8 cellular contexts compared by ENCODE assay signal in the genomic region with DNA sequence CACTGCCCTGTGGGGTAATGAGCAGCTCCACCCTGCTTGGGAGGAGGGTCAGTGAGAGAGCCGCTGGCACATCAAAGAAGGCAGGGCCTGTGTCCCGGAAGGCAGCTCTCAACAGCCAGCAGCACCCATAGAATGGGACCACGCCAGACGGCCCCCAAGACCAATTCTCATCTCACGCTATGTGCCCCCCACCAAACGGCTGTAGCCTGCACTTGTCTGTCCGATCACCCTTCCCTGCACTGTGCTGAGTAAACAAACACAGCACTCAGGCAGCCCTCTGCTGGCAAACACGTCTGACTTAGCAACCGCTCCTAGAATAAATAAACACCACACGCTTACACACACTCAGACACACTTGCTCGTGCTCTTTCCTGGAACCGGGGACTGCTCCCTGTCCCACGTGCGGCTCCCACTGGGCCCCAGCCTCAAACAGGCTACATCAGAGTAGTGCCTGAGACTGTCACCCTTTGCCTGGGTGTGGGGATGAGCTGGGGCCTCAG. TPM values are rescaled to one million over a fixed set of nuclear protein-coding genes. Genes with fewer than 3 reads are reported as not detected.
DNase-seq lines count a peak whose midpoint lies in the region; ATAC-seq and TF ChIP-seq lines count a peak whose summit lies in the region.

No MANE protein-coding gene starts in this region.

- no peaks in the 10 kb centered on the region for H4K20me1 ChIP-seq in mammary epithelial cell (ENCODE audit: insufficient read depth, low read length)

- intact Hi-C loops in MCF 10A (cut with micrococcal nuclease) = loop anchor here (10.0 kb wide), 1 partner anchor 79 kb away; no protein-coding TSS in a partner anchor
- intact Hi-C loops in mammary epithelial cell (cut with micrococcal nuclease) = no loop called here
- intact Hi-C loops in left ventricle myocardium superior (cut with micrococcal nuclease) = loop anchor here (10.0 kb wide), 1 partner anchor 51 kb away; a partner anchor contains a TSS
- intact Hi-C loops in gastrocnemius medialis (cut with DNase I; ENCODE audit: low total_unique reads) = loop anchor here (1.0 kb wide), 1 partner anchor 174 kb away; no protein-coding TSS in a partner anchor

- BruUV-seq in MCF 10A (replicated peaks; lab: Mats Ljungman, UMichigan) = no TSS peak
- no TSS peak for BruUV-seq in mammary epithelial cell (replicated peaks; lab: Mats Ljungman, UMichigan)

- H3K4me3 Mint-ChIP-seq in MCF 10A (ENCODE audit: unreplicated experiment) = no peak overlapping the region

- no peaks in the 10 kb centered on the region for H3K36me3 Mint-ChIP-seq in MCF 10A (ENCODE audit: insufficient read depth, unreplicated experiment)

- H2AFZ ChIP-seq in mammary epithelial cell (ENCODE audit: low read depth, low read length) = no peak overlapping the region

- TF ChIP-seq POLR2A in gastrocnemius medialis (IDR thresholded peaks at IDR 0.05) = no peak

- no peaks in the 10 kb centered on the region for H3K9me3 Mint-ChIP-seq in MCF 10A (ENCODE audit: unreplicated experiment)

- H3K9me3 ChIP-seq in mammary epithelial cell (replicated peaks; ENCODE audit: insufficient read depth, low read length) (no peaks in the 10 kb centered on the region), gastrocnemius medialis (no peaks in the 10 kb centered on the region)

- H3K36me3 ChIP-seq in mammary epithelial cell (ENCODE audit: insufficient read depth, low read length) = no peaks in the 10 kb centered on the region
- H3K36me3 ChIP-seq in gastrocnemius medialis = no peaks in the 10 kb centered on the region

- H3K4me1 ChIP-seq in mammary epithelial cell (ENCODE audit: insufficient read depth, low read length) (no peaks in the 10 kb centered on the region), gastrocnemius medialis (peaks cover 48 to 55% of the 10 kb centered on the region in 2 donors)

- H3K27ac ChIP-seq in mammary epithelial cell (ENCODE audit: insufficient read depth, low read depth, low read length) (no peak overlapping the region), gastrocnemius medialis (peak overlapping the region; percentile 77 to 87 (median 83))

- DNase-seq in MCF 10A (ENCODE audit: unreplicated experiment) (peak; percentile 71), mammary epithelial cell (no peak), SK-N-DZ (ENCODE audit: low spot score) (peak; percentile 44), left ventricle myocardium superior (peak; percentile 79), gastrocnemius medialis (peak; percentile 41 to 67), SKM-1 treated with dmso at 0.1 percent for 144 hours (lab: John Stamatoyannopoulos, UW; ENCODE audit: unreplicated experiment) (no peak)
- no peak for DNase-seq in activated CD8-positive, alpha-beta memory T cell treated with anti-CD3 and anti-CD28 coated beads for 24 hours
- DNase-seq in activated naive CD4-positive, alpha-beta T cell (lab: John Stamatoyannopoulos, UW) = no peak

- H3K27me3 ChIP-seq in mammary epithelial cell (ENCODE audit: insufficient read depth, low read length) (peaks cover 2% of the 10 kb centered on the region), gastrocnemius medialis (no peaks in the 10 kb centered on the region)

- in situ Hi-C loops in mammary epithelial cell (cut with MboI; ENCODE audit: low sequenced_read_pairs in 2 of 2) = no loop called here
- in situ Hi-C loops in gastrocnemius medialis (cut with MboI; ENCODE audit: low sequenced_read_pairs in 4 of 4) = loop anchor here in 1 of 4 donors (10.0 kb wide), 1 partner anchor 79 kb away; no protein-coding TSS in a partner anchor

- POLR2A ChIA-PET in MCF 10A (lab: Yijun Ruan, JAX) = interaction anchor here (0.7 to 2.9 kb wide), 3 partner anchors 8 to 43 kb away, joined by 3 to 28 read pairs (median 4); no protein-coding TSS in a partner anchor

- no peak overlapping the region for H3K9ac ChIP-seq in mammary epithelial cell (ENCODE audit: insufficient read depth, low read length)

- H3K79me2 ChIP-seq in mammary epithelial cell (ENCODE audit: insufficient read depth, low read length) = no peaks in the 10 kb centered on the region

- H3K27me3 Mint-ChIP-seq in MCF 10A (ENCODE audit: insufficient read depth, unreplicated experiment) = no peaks in the 10 kb centered on the region

- no peak overlapping the region for H3K4me3 ChIP-seq in mammary epithelial cell (replicated peaks in 1 of 3; ENCODE audit: insufficient read depth in 1 of 3, low read depth in 2 of 3, low read length in 3 of 3)
- H3K4me3 ChIP-seq in gastrocnemius medialis = no peak overlapping the region

- ATAC-seq in left ventricle myocardium superior = peak; percentile 76
- ATAC-seq in gastrocnemius medialis = peak; percentile 51 to 72

- CTCF ChIA-PET in MCF 10A (lab: Yijun Ruan, JAX) = interaction anchor here (0.5 to 1.9 kb wide), 11 partner anchors 14 to 191 kb away, joined by 3 to 9 read pairs (median 3); no protein-coding TSS in a partner anchor
- CTCF ChIA-PET in mammary epithelial cell (lab: Charles Lee; ENCODE audit: low non-redundant PET) = interaction anchor here (0.6 kb wide), 1 partner anchor 365 kb away, joined by 7 read pairs; no protein-coding TSS in a partner anchor

- H3K4me1 Mint-ChIP-seq in MCF 10A (ENCODE audit: insufficient read depth, unreplicated experiment) = peaks cover 24% of the 10 kb centered on the region

- peak overlapping the region; percentile 14 for H3K27ac Mint-ChIP-seq in MCF 10A (ENCODE audit: low read depth, unreplicated experiment)

- TF ChIP-seq CTCF in MCF 10A (IDR thresholded peaks at IDR 0.05; ENCODE audit: unreplicated experiment) (no peak), mammary epithelial cell (conservative IDR thresholded peaks at IDR 0.05 in 1 of 2, IDR thresholded peaks at IDR 0.05 in 1 of 2; ENCODE audit: extremely low read depth in 1 of 2, insufficient read depth in 1 of 2, low read depth in 1 of 2, low read length in 2 of 2) (no peak), gastrocnemius medialis (IDR thresholded peaks at IDR 0.05 in 4 of 5, conservative IDR thresholded peaks at IDR 0.05 in 1 of 5) (peak in 4 of 5 experiments; percentile 17 to 33 (median 30))

- 69% methylated on average over 11 of the region's 14 CpGs for WGBS in mammary epithelial cell (ENCODE audit: low coverage, missing lambda C conversion rate)

- H3K4me2 ChIP-seq in mammary epithelial cell (ENCODE audit: insufficient read depth, low read depth, low read length) = no peak overlapping the region

- dilution Hi-C loops in mammary epithelial cell (cut with HindIII; ENCODE audit: low sequenced_read_pairs) = no loop called here

RNA-seq across cellular contexts. Expression of a gene that starts 53.2 kb away (rescaled TPM):
- total RNA-seq in MCF 10A (2022) (0.91 and 0.96 TPM in 2 replicates), mammary epithelial cell (1 to 10 TPM; 1.9 to 3.8 TPM), left ventricle myocardium superior (15.9 TPM), gastrocnemius medialis (1 to 10 TPM; 1.0 to 2.0 (median 1.8) TPM)
- 1.6 TPM for polyA plus RNA-seq in mammary epithelial cell
- not detected for polyA minus RNA-seq in mammary epithelial cell
- 20.4 and 31.2 TPM in 2 replicates for polyA plus RNA-seq in SK-N-DZ (2014; cell fraction: cytosol; rRNA removed)
- 15.1 and 28.0 TPM in 2 replicates for polyA plus RNA-seq in SK-N-DZ (2014; cell fraction: nucleus; rRNA removed)

Comparison
In these comparisons a context has a peak if more than half of its experiments do, and no peak if none do; other contexts are left out.
1. DNase-seq: peak in MCF 10A (single experiment), SK-N-DZ (single experiment), left ventricle myocardium superior (single experiment) and gastrocnemius medialis (2 of 2); none in mammary epithelial cell (single experiment), activated CD8-positive, alpha-beta memory T cell treated with anti-CD3 and anti-CD28 coated beads for 24 hours (single experiment), SKM-1 treated with dmso at 0.1 percent for 144 hours (single experiment) and activated naive CD4-positive, alpha-beta T cell (0 of 4).
2. CTCF ChIP-seq: peak in gastrocnemius medialis (4 of 5); none in MCF 10A (single experiment) and mammary epithelial cell (0 of 2).